In the genomic region with DNA sequence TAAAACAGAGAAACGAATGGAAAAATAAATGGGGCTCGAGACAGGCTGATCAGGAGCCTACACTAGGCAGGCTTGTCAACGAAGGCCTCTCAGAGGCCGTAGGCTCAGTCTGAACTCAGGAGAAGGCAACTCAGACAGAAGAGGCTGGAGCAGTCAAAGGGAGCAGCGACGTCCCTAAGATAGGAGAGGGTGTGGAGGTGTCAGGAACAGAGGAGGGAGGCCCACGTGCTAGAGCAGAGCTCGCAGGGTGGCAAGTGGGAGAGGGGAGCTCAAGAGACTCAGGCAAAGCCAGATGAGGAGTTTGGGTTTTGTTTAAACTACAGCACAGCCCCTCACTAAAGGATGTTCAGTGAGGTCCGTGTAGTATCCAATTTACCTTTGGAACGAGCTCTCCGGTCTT, we compare ENCODE assay signal across 1 cellular context.
TF ChIP-seq lines count a peak whose summit lies in the region.

No MANE protein-coding gene starts in this region.

TF ChIP-seq in GM23338, 12 proteins besides CTCF, POLR2A, EP300 and RAD21 (continued from another document):
- TF ChIP-seq, protein P1, sequence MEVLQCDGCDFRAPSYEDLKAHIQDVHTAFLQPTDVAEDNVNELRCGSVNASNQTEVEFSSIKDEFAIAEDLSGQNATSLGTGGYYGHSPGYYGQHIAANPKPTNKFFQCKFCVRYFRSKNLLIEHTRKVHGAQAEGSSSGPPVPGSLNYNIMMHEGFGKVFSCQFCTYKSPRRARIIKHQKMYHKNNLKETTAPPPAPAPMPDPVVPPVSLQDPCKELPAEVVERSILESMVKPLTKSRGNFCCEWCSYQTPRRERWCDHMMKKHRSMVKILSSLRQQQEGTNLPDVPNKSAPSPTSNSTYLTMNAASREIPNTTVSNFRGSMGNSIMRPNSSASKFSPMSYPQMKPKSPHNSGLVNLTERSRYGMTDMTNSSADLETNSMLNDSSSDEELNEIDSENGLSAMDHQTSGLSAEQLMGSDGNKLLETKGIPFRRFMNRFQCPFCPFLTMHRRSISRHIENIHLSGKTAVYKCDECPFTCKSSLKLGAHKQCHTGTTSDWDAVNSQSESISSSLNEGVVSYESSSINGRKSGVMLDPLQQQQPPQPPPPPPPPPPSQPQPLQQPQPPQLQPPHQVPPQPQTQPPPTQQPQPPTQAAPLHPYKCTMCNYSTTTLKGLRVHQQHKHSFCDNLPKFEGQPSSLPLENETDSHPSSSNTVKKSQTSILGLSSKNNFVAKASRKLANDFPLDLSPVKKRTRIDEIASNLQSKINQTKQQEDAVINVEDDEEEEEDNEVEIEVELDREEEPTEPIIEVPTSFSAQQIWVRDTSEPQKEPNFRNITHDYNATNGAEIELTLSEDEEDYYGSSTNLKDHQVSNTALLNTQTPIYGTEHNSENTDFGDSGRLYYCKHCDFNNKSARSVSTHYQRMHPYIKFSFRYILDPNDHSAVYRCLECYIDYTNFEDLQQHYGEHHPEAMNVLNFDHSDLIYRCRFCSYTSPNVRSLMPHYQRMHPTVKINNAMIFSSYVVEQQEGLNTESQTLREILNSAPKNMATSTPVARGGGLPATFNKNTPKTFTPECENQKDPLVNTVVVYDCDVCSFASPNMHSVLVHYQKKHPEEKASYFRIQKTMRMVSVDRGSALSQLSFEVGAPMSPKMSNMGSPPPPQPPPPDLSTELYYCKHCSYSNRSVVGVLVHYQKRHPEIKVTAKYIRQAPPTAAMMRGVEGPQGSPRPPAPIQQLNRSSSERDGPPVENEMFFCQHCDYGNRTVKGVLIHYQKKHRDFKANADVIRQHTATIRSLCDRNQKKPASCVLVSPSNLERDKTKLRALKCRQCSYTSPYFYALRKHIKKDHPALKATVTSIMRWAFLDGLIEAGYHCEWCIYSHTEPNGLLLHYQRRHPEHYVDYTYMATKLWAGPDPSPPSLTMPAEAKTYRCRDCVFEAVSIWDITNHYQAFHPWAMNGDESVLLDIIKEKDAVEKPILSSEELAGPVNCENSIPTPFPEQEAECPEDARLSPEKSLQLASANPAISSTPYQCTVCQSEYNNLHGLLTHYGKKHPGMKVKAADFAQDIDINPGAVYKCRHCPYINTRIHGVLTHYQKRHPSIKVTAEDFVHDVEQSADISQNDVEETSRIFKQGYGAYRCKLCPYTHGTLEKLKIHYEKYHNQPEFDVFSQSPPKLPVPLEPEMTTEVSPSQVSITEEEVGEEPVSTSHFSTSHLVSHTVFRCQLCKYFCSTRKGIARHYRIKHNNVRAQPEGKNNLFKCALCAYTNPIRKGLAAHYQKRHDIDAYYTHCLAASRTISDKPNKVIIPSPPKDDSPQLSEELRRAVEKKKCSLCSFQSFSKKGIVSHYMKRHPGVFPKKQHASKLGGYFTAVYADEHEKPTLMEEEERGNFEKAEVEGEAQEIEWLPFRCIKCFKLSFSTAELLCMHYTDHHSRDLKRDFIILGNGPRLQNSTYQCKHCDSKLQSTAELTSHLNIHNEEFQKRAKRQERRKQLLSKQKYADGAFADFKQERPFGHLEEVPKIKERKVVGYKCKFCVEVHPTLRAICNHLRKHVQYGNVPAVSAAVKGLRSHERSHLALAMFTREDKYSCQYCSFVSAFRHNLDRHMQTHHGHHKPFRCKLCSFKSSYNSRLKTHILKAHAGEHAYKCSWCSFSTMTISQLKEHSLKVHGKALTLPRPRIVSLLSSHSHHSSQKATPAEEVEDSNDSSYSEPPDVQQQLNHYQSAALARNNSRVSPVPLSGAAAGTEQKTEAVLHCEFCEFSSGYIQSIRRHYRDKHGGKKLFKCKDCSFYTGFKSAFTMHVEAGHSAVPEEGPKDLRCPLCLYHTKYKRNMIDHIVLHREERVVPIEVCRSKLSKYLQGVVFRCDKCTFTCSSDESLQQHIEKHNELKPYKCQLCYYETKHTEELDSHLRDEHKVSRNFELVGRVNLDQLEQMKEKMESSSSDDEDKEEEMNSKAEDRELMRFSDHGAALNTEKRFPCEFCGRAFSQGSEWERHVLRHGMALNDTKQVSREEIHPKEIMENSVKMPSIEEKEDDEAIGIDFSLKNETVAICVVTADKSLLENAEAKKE (CRISPR knock-in tag; IDR thresholded peaks at IDR 0.05) = no peak
- TF ChIP-seq STAT1 (IDR thresholded peaks at IDR 0.05; ENCODE audit: unreplicated experiment) = no peak
- no peak for TF ChIP-seq NANOG (IDR thresholded peaks at IDR 0.05; ENCODE audit: borderline replicate concordance)
- TF ChIP-seq JUNB (IDR thresholded peaks at IDR 0.05; ENCODE audit: unreplicated experiment) = no peak
- TF ChIP-seq POLR2AphosphoS5 (IDR thresholded peaks at IDR 0.05; ENCODE audit: low read depth) = no peak
- TF ChIP-seq, protein P2, sequence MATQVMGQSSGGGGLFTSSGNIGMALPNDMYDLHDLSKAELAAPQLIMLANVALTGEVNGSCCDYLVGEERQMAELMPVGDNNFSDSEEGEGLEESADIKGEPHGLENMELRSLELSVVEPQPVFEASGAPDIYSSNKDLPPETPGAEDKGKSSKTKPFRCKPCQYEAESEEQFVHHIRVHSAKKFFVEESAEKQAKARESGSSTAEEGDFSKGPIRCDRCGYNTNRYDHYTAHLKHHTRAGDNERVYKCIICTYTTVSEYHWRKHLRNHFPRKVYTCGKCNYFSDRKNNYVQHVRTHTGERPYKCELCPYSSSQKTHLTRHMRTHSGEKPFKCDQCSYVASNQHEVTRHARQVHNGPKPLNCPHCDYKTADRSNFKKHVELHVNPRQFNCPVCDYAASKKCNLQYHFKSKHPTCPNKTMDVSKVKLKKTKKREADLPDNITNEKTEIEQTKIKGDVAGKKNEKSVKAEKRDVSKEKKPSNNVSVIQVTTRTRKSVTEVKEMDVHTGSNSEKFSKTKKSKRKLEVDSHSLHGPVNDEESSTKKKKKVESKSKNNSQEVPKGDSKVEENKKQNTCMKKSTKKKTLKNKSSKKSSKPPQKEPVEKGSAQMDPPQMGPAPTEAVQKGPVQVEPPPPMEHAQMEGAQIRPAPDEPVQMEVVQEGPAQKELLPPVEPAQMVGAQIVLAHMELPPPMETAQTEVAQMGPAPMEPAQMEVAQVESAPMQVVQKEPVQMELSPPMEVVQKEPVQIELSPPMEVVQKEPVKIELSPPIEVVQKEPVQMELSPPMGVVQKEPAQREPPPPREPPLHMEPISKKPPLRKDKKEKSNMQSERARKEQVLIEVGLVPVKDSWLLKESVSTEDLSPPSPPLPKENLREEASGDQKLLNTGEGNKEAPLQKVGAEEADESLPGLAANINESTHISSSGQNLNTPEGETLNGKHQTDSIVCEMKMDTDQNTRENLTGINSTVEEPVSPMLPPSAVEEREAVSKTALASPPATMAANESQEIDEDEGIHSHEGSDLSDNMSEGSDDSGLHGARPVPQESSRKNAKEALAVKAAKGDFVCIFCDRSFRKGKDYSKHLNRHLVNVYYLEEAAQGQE (IDR thresholded peaks at IDR 0.05; ENCODE audit: unreplicated experiment) = no peak
